Comparison of ENCODE assay signal across 7 cellular contexts in genomic region chr4:6327220-6327917, GRCh38. TPM values are rescaled to one million over a fixed set of nuclear protein-coding genes. Genes with fewer than 3 reads are reported as not detected.
A peak's percentile ranks its signal among the peaks of the same experiment; 100 is the strongest.
DNase-seq lines count a peak whose midpoint lies in the region; ATAC-seq and TF ChIP-seq lines count a peak whose summit lies in the region.

No MANE protein-coding gene starts in this region.

- H3K27me3 ChIP-seq in dorsolateral prefrontal cortex, result no peaks in the 10 kb centered on the region

- no peak overlapping the region for H3K27ac Mint-ChIP-seq in activated CD8-positive, alpha-beta T cell treated with anti-CD3 and anti-CD28 coated beads for 36 hours

- H3K4me3 ChIP-seq in dorsolateral prefrontal cortex, result no peak overlapping the region

- no peaks in the 10 kb centered on the region for H3K9me3 Mint-ChIP-seq in activated CD8-positive, alpha-beta T cell treated with anti-CD3 and anti-CD28 coated beads for 36 hours

- H3K4me3 Mint-ChIP-seq in activated CD8-positive, alpha-beta T cell treated with anti-CD3 and anti-CD28 coated beads for 36 hours, result no peak overlapping the region

- peak overlapping the region in 29 of 59 donors; percentile 1 to 71 (median 31) for H3K27ac ChIP-seq in dorsolateral prefrontal cortex

- intact Hi-C loops in activated CD8-positive, alpha-beta T cell treated with anti-CD3 and anti-CD28 coated beads for 36 hours (cut with micrococcal nuclease), result loop anchor here (1.0 to 5.0 kb wide), 2 partner anchors 76 to 330 kb away; no protein-coding TSS in a partner anchor
- intact Hi-C loops in dorsolateral prefrontal cortex (cut with DNase I), result loop anchor here (1.0 to 5.0 kb wide), 6 partner anchors 55 to 330 kb away; partner anchors contain the start of gene WFS1 (in 1 of the 2)

- TF ChIP-seq CTCF in GM12874 (IDR thresholded peaks at IDR 0.05; ENCODE audit: insufficient read depth, low read depth, low read length) (peak; percentile 92), dorsolateral prefrontal cortex (IDR thresholded peaks at IDR 0.05 in 54 of 56, conservative IDR thresholded peaks at IDR 0.05 in 2 of 56; ENCODE audit: low read depth in 1 of 56, partially characterized antibody in 56 of 56) (peak; percentile 89 to 100 (median 99))
- TF ChIP-seq CTCF in activated CD8-positive, alpha-beta T cell treated with anti-CD3 and anti-CD28 coated beads for 36 hours (IDR thresholded peaks at IDR 0.05), result peak; percentile 89

- ATAC-seq in HG02943 (IDR thresholded peaks at IDR 0.05; ENCODE audit: low read depth, unreplicated experiment), result peak; percentile 49
- peak; percentile 91 for ATAC-seq in activated CD8-positive, alpha-beta T cell treated with anti-CD3 and anti-CD28 coated beads for 36 hours

- CTCF ChIA-PET in activated CD8-positive, alpha-beta T cell treated with anti-CD3 and anti-CD28 coated beads for 36 hours (lab: Charles Lee), result interaction anchor here (0.6 to 7.6 kb wide), 38 partner anchors 9 to 354 kb away, joined by 3 to 304 read pairs (median 4); partner anchors contain the start of gene WFS1

- POLR2A ChIA-PET in activated CD8-positive, alpha-beta T cell treated with anti-CD3 and anti-CD28 coated beads for 36 hours (lab: Charles Lee), result interaction anchor here (0.7 kb wide), 2 partner anchors 56 to 60 kb away, joined by 3 read pairs; no protein-coding TSS in a partner anchor

- H3K36me3 Mint-ChIP-seq in activated CD8-positive, alpha-beta T cell treated with anti-CD3 and anti-CD28 coated beads for 36 hours (ENCODE audit: low read depth), result no peaks in the 10 kb centered on the region

- peaks cover 17% of the 10 kb centered on the region for H3K27me3 Mint-ChIP-seq in activated CD8-positive, alpha-beta T cell treated with anti-CD3 and anti-CD28 coated beads for 36 hours

- H3K4me1 Mint-ChIP-seq in activated CD8-positive, alpha-beta T cell treated with anti-CD3 and anti-CD28 coated beads for 36 hours (ENCODE audit: low read depth), result no peaks in the 10 kb centered on the region

- peak; percentile 4 for DNase-seq in NCI-H524 treated with DMSO at 0.1 percent for 48 hours (lab: John Stamatoyannopoulos, UW)
- DNase-seq in activated CD8-positive, alpha-beta T cell treated with anti-CD3 and anti-CD28 coated beads for 36 hours, result peak; percentile 83
- DNase-seq in dorsolateral prefrontal cortex, result peak; percentile 77 to 91 (median 84)
- peak; percentile 86 for DNase-seq in medulla oblongata (ENCODE audit: extremely low spot score)
- peak; percentile 43 to 45 for DNase-seq in stimulated activated CD8-positive, alpha-beta memory T cell treated with anti-CD3 and anti-CD28 coated beads, Interleukin-15, amount 100 ng/mL, for 4 hours (ENCODE audit: low read depth in 2 of 2)

RNA-seq across cellular contexts. Expression of gene WFS1, which starts 57.7 kb away (rescaled TPM):
- total RNA-seq in activated CD8-positive, alpha-beta T cell treated with anti-CD3 and anti-CD28 coated beads for 36 hours, result 1 to 10 TPM; 1.8 to 2.8 TPM
- 100 to 1,000 TPM in 2 of 120 experiments, 10 to 100 TPM in 118; 39.0 to 119 (median 62.4) TPM for total RNA-seq in dorsolateral prefrontal cortex

Comparison
In these comparisons a context has a peak if more than half of its experiments do, and no peak if none do; other contexts are left out.
1. DNase-seq: peak in every context shown above with its lines; median percentile 86 in medulla oblongata; 84 in dorsolateral prefrontal cortex; 83 in activated CD8-positive, alpha-beta T cell treated with anti-CD3 and anti-CD28 coated beads for 36 hours; 44 in stimulated activated CD8-positive, alpha-beta memory T cell treated with anti-CD3 and anti-CD28 coated beads, Interleukin-15, amount 100 ng/mL, for 4 hours; 4 in NCI-H524 treated with DMSO at 0.1 percent for 48 hours.
2. RNA of gene WFS1, which starts 57.7 kb away (total RNA-seq): 39.0 to 119 TPM in dorsolateral prefrontal cortex; 1.8 to 2.8 TPM in activated CD8-positive, alpha-beta T cell treated with anti-CD3 and anti-CD28 coated beads for 36 hours; every median in the first group is over 10 times any median in the second.
3. Peak in every context shown above with its lines, with median percentiles within 50 percentile points of each other: CTCF ChIP-seq.